In genomic region chr10:88986549-88987242, GRCh38 we compare ENCODE assay signal across 8 cellular contexts. TPM values are rescaled to one million over a fixed set of nuclear protein-coding genes. Genes with fewer than 3 reads are reported as not detected.
A peak's percentile ranks its signal among the peaks of the same experiment; 100 is the strongest.
DNase-seq lines count a peak whose midpoint lies in the region; FAIRE-seq and TF ChIP-seq lines count a peak whose summit lies in the region.

No MANE protein-coding gene starts in this region.

- DNase-seq in AG09309 (ENCODE audit: low read depth) (no peak), GM12865 (ENCODE audit: low read depth) (peak; percentile 57), SK-N-MC (ENCODE audit: low read depth, low spot score) (no peak), foreskin melanocyte (peak; percentile 40), suprapubic skin (ENCODE audit: low spot score in 2 of 2) (no peak), GM19239 (ENCODE audit: insufficient read length, low spot score) (no peak), GF-D8 (lab: John Stamatoyannopoulos, UW) (no peak), NCI-H2171 (lab: John Stamatoyannopoulos, UW) (no peak)

- H3K27me3 ChIP-seq in suprapubic skin, result no peaks in the 10 kb centered on the region

- peak overlapping the region; percentile 47 for H3K9ac ChIP-seq in SK-N-MC (ENCODE audit: insufficient read length)

- H3K36me3 ChIP-seq in SK-N-MC (ENCODE audit: insufficient read depth, low read length) (no peaks in the 10 kb centered on the region), suprapubic skin (no peaks in the 10 kb centered on the region)

- no peak for FAIRE-seq in GM19239 (lab: Jason Lieb, UNC)

- peak overlapping the region; percentile 97 for H3K27ac ChIP-seq in SK-N-MC
- no peak overlapping the region for H3K27ac ChIP-seq in suprapubic skin

- H3K4me3 ChIP-seq in AG09309 (ENCODE audit: control insufficient read depth, low read depth, low read length) (no peak overlapping the region), GM12865 (ENCODE audit: low read depth, low read length) (no peak overlapping the region), SK-N-MC (peak overlapping the region; percentile 40; the same call in 1 of the 2 replicates), suprapubic skin (no peak overlapping the region)

- TF ChIP-seq EP300 in suprapubic skin (IDR thresholded peaks at IDR 0.05), result no peak

- no peaks in the 10 kb centered on the region for H3K9me3 ChIP-seq in SK-N-MC (ENCODE audit: low read depth, low read length)
- no peaks in the 10 kb centered on the region for H3K9me3 ChIP-seq in suprapubic skin

- 20% methylated on average over 2 of the region's 2 CpGs for WGBS in suprapubic skin

- no peak for TF ChIP-seq POLR2A in suprapubic skin (IDR thresholded peaks at IDR 0.05)

- peaks cover 13% of the 10 kb centered on the region for H3K4me1 ChIP-seq in suprapubic skin

- TF ChIP-seq CTCF in AG09309 (IDR thresholded peaks at IDR 0.05; ENCODE audit: control insufficient read depth, insufficient read depth, low read depth, low read length, missing control alignments), result peak; percentile 68
- TF ChIP-seq CTCF in GM12865 (IDR thresholded peaks at IDR 0.05; ENCODE audit: insufficient read depth, low read depth, low read length, missing control alignments), result peak; percentile 43
- TF ChIP-seq CTCF in suprapubic skin (IDR thresholded peaks at IDR 0.05), result peak; percentile 66 to 72

RNA-seq across cellular contexts. Expression of gene FAS, which starts 3.9 kb away (rescaled TPM):
- total RNA-seq in suprapubic skin, result 10 to 100 TPM; 17.8 to 60.2 (median 42.6) TPM

RNA-seq across cellular contexts. Expression of gene ACTA2, which starts 34.1 kb away (rescaled TPM):
- 100 to 1,000 TPM; 146 to 162 (median 152) TPM for total RNA-seq in suprapubic skin

Comparison
In these comparisons a context has a peak if more than half of its experiments do, and no peak if none do; other contexts are left out.
1. DNase-seq: peak in GM12865 (single experiment) and foreskin melanocyte (single experiment); none in AG09309 (single experiment), SK-N-MC (single experiment), suprapubic skin (0 of 2), GM19239 (single experiment), GF-D8 (single experiment) and NCI-H2171 (single experiment).
2. Peak in every context shown above with its lines, with median percentiles within 50 percentile points of each other: CTCF ChIP-seq.